In the genomic region with DNA sequence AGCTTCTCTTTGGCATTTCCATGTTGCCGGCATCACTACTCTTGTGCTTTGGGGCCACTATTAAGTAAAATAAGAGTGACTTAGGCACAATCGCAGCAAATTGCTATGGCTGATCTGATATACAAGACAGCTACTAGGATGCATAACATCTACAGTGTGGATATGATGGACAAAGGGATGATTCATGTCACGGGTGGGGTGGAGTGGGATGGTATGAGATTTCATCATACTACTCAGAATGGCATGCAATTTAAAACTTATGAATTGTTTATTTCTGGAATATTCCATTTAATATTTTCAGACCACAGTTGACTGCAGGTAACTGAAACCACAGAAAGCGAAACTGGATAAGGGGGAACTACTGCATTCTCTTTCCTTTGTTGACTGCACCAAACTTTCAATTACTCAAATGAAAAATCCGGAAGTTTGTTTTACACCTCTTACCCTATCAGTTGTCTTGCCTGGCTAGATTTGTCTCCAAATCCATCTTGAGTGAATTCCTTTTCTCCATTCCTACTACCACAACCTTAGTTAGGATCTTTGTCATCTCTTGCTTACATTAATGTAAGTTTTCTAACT, we compare ENCODE assay signal across 12 cellular contexts.
DNase-seq lines count a peak whose midpoint lies in the region; ATAC-seq and TF ChIP-seq lines count a peak whose summit lies in the region.
"Had no signal": no experiment of that assay in that cellular context is flagged by ENCODE, and none has a peak within 500 bp of the region (broad histone marks: within the 10 kb centered on the region; RNA-seq: fewer than 3 reads in every experiment).

No MANE protein-coding gene starts in this region.

- H3K79me2 ChIP-seq in SK-N-SH (ENCODE audit: insufficient read depth), result no peaks in the 10 kb centered on the region

- peak overlapping the region; percentile 81 for H2AFZ ChIP-seq in SK-N-SH (ENCODE audit: low read depth)

- no peak for TF ChIP-seq RAD21 in SK-N-SH (IDR thresholded peaks at IDR 0.05; ENCODE audit: low read length)

- no peaks in the 10 kb centered on the region for H3K27me3 Mint-ChIP-seq in WTC11 (ENCODE audit: low read depth)

- no peak overlapping the region for H3K9ac ChIP-seq in SK-N-SH

- no peak for TF ChIP-seq CTCF in SK-N-SH (IDR thresholded peaks at IDR 0.05)
- no peak for TF ChIP-seq CTCF in WTC11 (IDR thresholded peaks at IDR 0.05)

- no peak overlapping the region for H3K4me2 ChIP-seq in SK-N-SH

- peaks cover 3% of the 10 kb centered on the region; the same call in 1 of the 2 replicates for H3K9me3 Mint-ChIP-seq in WTC11

- H3K27me3 ChIP-seq in SK-N-SH (ENCODE audit: insufficient read depth), result no peaks in the 10 kb centered on the region

- H3K4me1 Mint-ChIP-seq in WTC11, result peaks cover 11% of the 10 kb centered on the region

- WGBS in SK-N-SH (ENCODE audit: low lambda C conversion rate), result 81% methylated on average over 5 of the region's 5 CpGs

- H3K36me3 ChIP-seq in SK-N-SH (replicated peaks in 1 of 2; ENCODE audit: control insufficient read depth in 1 of 2, insufficient read depth in 2 of 2, low read length in 1 of 2), result no peaks in the 10 kb centered on the region

- 0 out of 4 replicates have a peak overlapping the region, but pooled peaks of 1 of the 2 experiments have one; percentile 2 for H3K27ac ChIP-seq in SK-N-SH (ENCODE audit: low read depth in 2 of 2, low read length in 1 of 2)

- DNase-seq in SK-N-SH, result no peak
- peak; percentile 25 for DNase-seq in skeletal muscle cell (ENCODE audit: low read depth)
- DNase-seq in NCI-H1105 (lab: John Stamatoyannopoulos, UW), result no peak
- DNase-seq in iPS-NIHi11 (ENCODE audit: low spot score), result no peak
- DNase-seq in WTC11 (ENCODE audit: low spot score), result no peak
- no peak for DNase-seq in activated CD4-positive, alpha-beta T cell treated with anti-CD3 and anti-CD28 coated beads, Interleukin-2, amount 50 U/mL, for 1 hour
- DNase-seq: activated naive CD4-positive, alpha-beta T cell treated with anti-CD3 and anti-CD28 coated beads, Interleukin-2, amount 50 U/mL, for 16 hours; GOT3 had no signal

- no peak overlapping the region for H3K4me3 ChIP-seq in SK-N-SH (ENCODE audit: low read depth in 2 of 2, low read length in 1 of 2)
- no peak overlapping the region for H3K4me3 ChIP-seq in skeletal muscle cell (ENCODE audit: low read depth, low read length)

- H3K9me2 ChIP-seq in SK-N-SH, result no peaks in the 10 kb centered on the region

- peaks cover 4% of the 10 kb centered on the region for H3F3A ChIP-seq in SK-N-SH (replicated peaks; ENCODE audit: insufficient read depth)

- POLR2A ChIA-PET in SK-N-SH (lab: Yijun Ruan, JAX) (no interaction called here), WTC11 (lab: Charles Lee) (no interaction called here)

- no peaks in the 10 kb centered on the region for H3K36me3 Mint-ChIP-seq in WTC11

- H3K27ac Mint-ChIP-seq in WTC11, result no peak overlapping the region

- CTCF ChIA-PET in SK-N-SH (lab: Yijun Ruan, JAX), result no interaction called here
- CTCF ChIA-PET in WTC11 (lab: Charles Lee), result no interaction called here

- no peak overlapping the region for H3K4me3 Mint-ChIP-seq in WTC11

- ATAC-seq in GM19467 (IDR thresholded peaks at IDR 0.05; ENCODE audit: unreplicated experiment) (peak; percentile 41), HG03432 (IDR thresholded peaks at IDR 0.05; ENCODE audit: unreplicated experiment) (peak; percentile 80), WTC11 (no peak)
- ATAC-seq: activated CD4-positive, CD25-positive, alpha-beta regulatory T cell treated with anti-CD3 and anti-CD28 coated beads, Interleukin-2, amount 50 U/mL, for 24 hours; left lobe of liver had no signal

- no peak for TF ChIP-seq EP300 in SK-N-SH (IDR thresholded peaks at IDR 0.05; ENCODE audit: borderline replicate concordance in 1 of 2, low read depth in 1 of 2, low read length in 1 of 2)

- no peaks in the 10 kb centered on the region for H4K20me1 ChIP-seq in SK-N-SH (ENCODE audit: insufficient read depth)

- peaks cover 0 to 25% of the 10 kb centered on the region in 2 experiments; a peak in 3 of 4 replicates for H3K4me1 ChIP-seq in SK-N-SH (ENCODE audit: control insufficient read depth in 1 of 2, insufficient read depth in 2 of 2, low read depth in 1 of 2, low read length in 1 of 2)

- H3K9me3 ChIP-seq in SK-N-SH, result no peaks in the 10 kb centered on the region

TF ChIP-seq in SK-N-SH, 30 proteins besides CTCF, POLR2A, EP300 and RAD21:
- TF ChIP-seq, protein P1, sequence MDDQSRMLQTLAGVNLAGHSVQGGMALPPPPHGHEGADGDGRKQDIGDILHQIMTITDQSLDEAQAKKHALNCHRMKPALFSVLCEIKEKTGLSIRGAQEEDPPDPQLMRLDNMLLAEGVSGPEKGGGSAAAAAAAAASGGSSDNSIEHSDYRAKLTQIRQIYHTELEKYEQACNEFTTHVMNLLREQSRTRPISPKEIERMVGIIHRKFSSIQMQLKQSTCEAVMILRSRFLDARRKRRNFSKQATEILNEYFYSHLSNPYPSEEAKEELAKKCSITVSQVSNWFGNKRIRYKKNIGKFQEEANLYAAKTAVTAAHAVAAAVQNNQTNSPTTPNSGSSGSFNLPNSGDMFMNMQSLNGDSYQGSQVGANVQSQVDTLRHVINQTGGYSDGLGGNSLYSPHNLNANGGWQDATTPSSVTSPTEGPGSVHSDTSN (IDR thresholded peaks at IDR 0.05), result peak; percentile 56
- TF ChIP-seq SMC3 (IDR thresholded peaks at IDR 0.05; ENCODE audit: low read depth, low read length), result no peak
- peak; percentile 56; the same call in 1 of the 2 replicates for TF ChIP-seq FOSL2 (IDR thresholded peaks at IDR 0.05; ENCODE audit: borderline replicate concordance, low read depth)
- peak; percentile 8; the same call in 1 of the 2 replicates for TF ChIP-seq TCF12 (IDR thresholded peaks at IDR 0.05)
- no peak for TF ChIP-seq RXRA (IDR thresholded peaks at IDR 0.05; ENCODE audit: borderline replicate concordance, low read depth)
- TF ChIP-seq JUND (IDR thresholded peaks at IDR 0.05), result peak; percentile 44; the same call in 1 of the 2 replicates

TF ChIP-seq in WTC11, 78 proteins besides CTCF, POLR2A, EP300 and RAD21 (continues in another document):
- no peak for TF ChIP-seq ZNF396 (CRISPR knock-in tag; IDR thresholded peaks at IDR 0.05; ENCODE audit: borderline replicate concordance)
- no peak for TF ChIP-seq HMGXB4 (CRISPR knock-in tag; IDR thresholded peaks at IDR 0.05)
- no peak for TF ChIP-seq ZNF423 (CRISPR knock-in tag; IDR thresholded peaks at IDR 0.05)
- no peak for TF ChIP-seq E2F1 (CRISPR knock-in tag; IDR thresholded peaks at IDR 0.05)
- TF ChIP-seq FOXK1 (CRISPR knock-in tag; IDR thresholded peaks at IDR 0.05), result no peak
- no peak for TF ChIP-seq ZNF425 (CRISPR knock-in tag; conservative IDR thresholded peaks at IDR 0.05)
